10 cellular contexts compared by ENCODE assay signal in genomic region chr21:38170705-38171682, GRCh38.
DNase-seq lines count a peak whose midpoint lies in the region; ATAC-seq and TF ChIP-seq lines count a peak whose summit lies in the region.
"Had no signal": no experiment of that assay in that cellular context is flagged by ENCODE, and none has a peak within 500 bp of the region (broad histone marks: within the 10 kb centered on the region; RNA-seq: fewer than 3 reads in every experiment).

No MANE protein-coding gene starts in this region.

- H3K36me3 ChIP-seq in kidney epithelial cell (ENCODE audit: control insufficient read depth, insufficient read depth, low read length) (no peaks in the 10 kb centered on the region), upper lobe of right lung (no peaks in the 10 kb centered on the region), tibial nerve (no peaks in the 10 kb centered on the region)

- no peak overlapping the region for H3K27ac Mint-ChIP-seq in activated naive CD4-positive, alpha-beta T cell treated with anti-CD3 and anti-CD28 coated beads for 36 hours
- H3K27ac Mint-ChIP-seq: stimulated activated naive CD8-positive, alpha-beta T cell treated with anti-CD3 and anti-CD28 coated beads, Interleukin-15, amount 100 ng/mL, for 72 hours had no signal

- no peak for TF ChIP-seq EP300 in tibial nerve (IDR thresholded peaks at IDR 0.05)

- in situ Hi-C loops in astrocyte of the spinal cord (cut with HindIII; ENCODE audit: low sequenced_read_pairs) = no loop called here

- DNase-seq in right cardiac atrium (peak in 1 of 3 donors; percentile 27), Right ventricle myocardium superior (no peak), astrocyte of the spinal cord (ENCODE audit: low read depth, low spot score) (peak; percentile 32), kidney epithelial cell (ENCODE audit: low read depth) (no peak), upper lobe of right lung (no peak), tibial nerve (ENCODE audit: low spot score in 2 of 2) (no peak)
- no peak for DNase-seq in activated naive CD4-positive, alpha-beta T cell treated with anti-CD3 and anti-CD28 coated beads for 36 hours
- DNase-seq: stimulated activated naive CD8-positive, alpha-beta T cell treated with anti-CD3 and anti-CD28 coated beads, Interleukin-15, amount 100 ng/mL, for 72 hours had no signal

- peak; percentile 39 for TF ChIP-seq CTCF in astrocyte of the spinal cord (IDR thresholded peaks at IDR 0.05; ENCODE audit: low read depth, low read length)
- peak; percentile 27 for TF ChIP-seq CTCF in kidney epithelial cell (IDR thresholded peaks at IDR 0.05; ENCODE audit: insufficient read depth, low read length, poor library complexity, severe bottlenecking)
- peak; percentile 2 for TF ChIP-seq CTCF in upper lobe of right lung (IDR thresholded peaks at IDR 0.05)
- no peak for TF ChIP-seq CTCF in tibial nerve (IDR thresholded peaks at IDR 0.05)

- H3K4me3 ChIP-seq in right cardiac atrium (ENCODE audit: low read length) (no peak overlapping the region), astrocyte of the spinal cord (ENCODE audit: low read depth, low read length) (no peak overlapping the region), kidney epithelial cell (ENCODE audit: low read depth, low read length) (no peak overlapping the region), upper lobe of right lung (no peak overlapping the region), tibial nerve (no peak overlapping the region)

- H3K27ac ChIP-seq in right cardiac atrium (ENCODE audit: low read length) (no peak overlapping the region), upper lobe of right lung (peak overlapping the region; percentile 21), tibial nerve (no peak overlapping the region)

- H3K27me3 ChIP-seq in right cardiac atrium (ENCODE audit: control insufficient read depth, insufficient read depth) = no peaks in the 10 kb centered on the region
- no peaks in the 10 kb centered on the region for H3K27me3 ChIP-seq in kidney epithelial cell (ENCODE audit: control insufficient read depth, insufficient read depth, low read length)
- H3K27me3 ChIP-seq in upper lobe of right lung = no peaks in the 10 kb centered on the region
- no peaks in the 10 kb centered on the region for H3K27me3 ChIP-seq in tibial nerve

- no peaks in the 10 kb centered on the region for H3K36me3 Mint-ChIP-seq in activated naive CD4-positive, alpha-beta T cell treated with anti-CD3 and anti-CD28 coated beads for 36 hours (ENCODE audit: low read depth)
- H3K36me3 Mint-ChIP-seq: CD14-positive monocyte had no signal

- H3K9me3 Mint-ChIP-seq in activated naive CD4-positive, alpha-beta T cell treated with anti-CD3 and anti-CD28 coated beads for 36 hours = no peaks in the 10 kb centered on the region
- H3K9me3 Mint-ChIP-seq: CD14-positive monocyte; stimulated activated naive CD8-positive, alpha-beta T cell treated with anti-CD3 and anti-CD28 coated beads, Interleukin-15, amount 100 ng/mL, for 72 hours had no signal

- H3K9me3 ChIP-seq in right cardiac atrium (ENCODE audit: control insufficient read depth, low read length) (no peaks in the 10 kb centered on the region), upper lobe of right lung (no peaks in the 10 kb centered on the region), tibial nerve (no peaks in the 10 kb centered on the region)

- no peak overlapping the region for H3K4me3 Mint-ChIP-seq in activated naive CD4-positive, alpha-beta T cell treated with anti-CD3 and anti-CD28 coated beads for 36 hours
- H3K4me3 Mint-ChIP-seq: CD14-positive monocyte; stimulated activated naive CD8-positive, alpha-beta T cell treated with anti-CD3 and anti-CD28 coated beads, Interleukin-15, amount 100 ng/mL, for 72 hours had no signal

- WGBS in right cardiac atrium = 57% methylated on average over 8 of the region's 8 CpGs
- WGBS in tibial nerve, 2 donors = 44 to 51% methylated on average over 8 of the region's 8 CpGs

- no peak for TF ChIP-seq POLR2A in tibial nerve (IDR thresholded peaks at IDR 0.05)

- intact Hi-C loops in right cardiac atrium (cut with DNase I) = loop anchor here in 1 of 4 donors (5.0 kb wide), 1 partner anchor 181 kb away; no protein-coding TSS in a partner anchor
- intact Hi-C loops in Right ventricle myocardium superior (cut with DNase I) = no loop called here
- intact Hi-C loops in upper lobe of right lung (cut with DNase I) = no loop called here
- intact Hi-C loops in activated naive CD4-positive, alpha-beta T cell treated with anti-CD3 and anti-CD28 coated beads for 36 hours (cut with micrococcal nuclease) = loop anchor here (1.0 kb wide), 1 partner anchor 181 kb away; no protein-coding TSS in a partner anchor

- no peaks in the 10 kb centered on the region for H3K27me3 Mint-ChIP-seq in activated naive CD4-positive, alpha-beta T cell treated with anti-CD3 and anti-CD28 coated beads for 36 hours (ENCODE audit: low read depth)

- H3K4me1 ChIP-seq in right cardiac atrium (ENCODE audit: control insufficient read depth, insufficient read depth, low read length) = peaks cover 3% of the 10 kb centered on the region
- H3K4me1 ChIP-seq in upper lobe of right lung = peaks cover 20% of the 10 kb centered on the region
- H3K4me1 ChIP-seq in tibial nerve = peaks cover 0 to 18% (median 0%) of the 10 kb centered on the region in 4 donors

- ATAC-seq in right cardiac atrium (peak; percentile 53 to 69), Right ventricle myocardium superior (ENCODE audit: poor library complexity) (no peak), upper lobe of right lung (peak; percentile 47), HG03520 (IDR thresholded peaks at IDR 0.05; ENCODE audit: unreplicated experiment) (no peak)
- ATAC-seq: stimulated activated naive CD8-positive, alpha-beta T cell treated with anti-CD3 and anti-CD28 coated beads, Interleukin-15, amount 100 ng/mL, for 72 hours had no signal

- CTCF ChIA-PET in activated naive CD4-positive, alpha-beta T cell treated with anti-CD3 and anti-CD28 coated beads for 36 hours (lab: Charles Lee) = interaction anchor here (0.6 to 6.6 kb wide), 11 partner anchors 14 to 347 kb away, joined by 3 to 55 read pairs (median 3); no protein-coding TSS in a partner anchor

- H3K4me1 Mint-ChIP-seq in activated naive CD4-positive, alpha-beta T cell treated with anti-CD3 and anti-CD28 coated beads for 36 hours (ENCODE audit: low read depth) = no peaks in the 10 kb centered on the region
- H3K4me1 Mint-ChIP-seq: stimulated activated naive CD8-positive, alpha-beta T cell treated with anti-CD3 and anti-CD28 coated beads, Interleukin-15, amount 100 ng/mL, for 72 hours had no signal

Comparison
In these comparisons a context has a peak if more than half of its experiments do, and no peak if none do; other contexts are left out.
1. ATAC-seq: peak in right cardiac atrium (2 of 2) and upper lobe of right lung (single experiment); none in Right ventricle myocardium superior (single experiment) and HG03520 (single experiment).
2. CTCF ChIP-seq: peak in astrocyte of the spinal cord (single experiment), kidney epithelial cell (single experiment) and upper lobe of right lung (single experiment); none in tibial nerve (0 of 5).